8 cellular contexts compared by ENCODE assay signal in genomic region chr2:30233142-30233961, GRCh38. TPM values are rescaled to one million over a fixed set of nuclear protein-coding genes. Genes with fewer than 3 reads are reported as not detected.
DNase-seq lines count a peak whose midpoint lies in the region; ATAC-seq and TF ChIP-seq lines count a peak whose summit lies in the region.

No MANE protein-coding gene starts in this region.

- 14 to 22% methylated on average over 4 to 5 of the region's 5 CpGs for WGBS in transverse colon (ENCODE audit: low coverage in 1 of 2), 2 donors

- H3K9me3 ChIP-seq in ascending aorta (no peaks in the 10 kb centered on the region), transverse colon (no peaks in the 10 kb centered on the region)

- H3K27ac ChIP-seq in ascending aorta (peak overlapping the region; percentile 82 to 93), transverse colon (peak overlapping the region; percentile 85 to 92 (median 90))

- H3K4me1 Mint-ChIP-seq in activated T-cell treated with anti-CD3 and anti-CD28 coated beads, Interleukin-2, amount 50 U/mL, for 72 hours (ENCODE audit: low read depth): peaks cover 66% of the 10 kb centered on the region
- peaks cover 45% of the 10 kb centered on the region for H3K4me1 Mint-ChIP-seq in memory B cell

- in situ Hi-C loops in transverse colon (cut with MboI; ENCODE audit: low pct_ligation_motif_present in 1 of 4, low pct_unique_long_range_greater_than_20kb in 1 of 4, low sequenced_read_pairs in 3 of 4): loop anchor here in 2 of 4 donors (25.0 kb wide), 2 partner anchors 179 to 204 kb away; partner anchors contain the start of gene LCLAT1 (in 1 of the 2)

- ATAC-seq in activated T-cell treated with anti-CD3 and anti-CD28 coated beads, Interleukin-2, amount 50 U/mL, for 72 hours (replicated peaks in 1 of 2): no peak
- no peak for ATAC-seq in memory B cell (ENCODE audit: low read depth)

- peak overlapping the region; percentile 83 for H3K4me3 ChIP-seq in ascending aorta
- H3K4me3 ChIP-seq in transverse colon: peak overlapping the region in 3 of 4 donors; percentile 41 to 81 (median 64)

- peaks cover 9 to 30% of the 10 kb centered on the region in 2 donors for H3K36me3 ChIP-seq in ascending aorta
- H3K36me3 ChIP-seq in transverse colon: no peaks in the 10 kb centered on the region

- TF ChIP-seq CTCF in ascending aorta (IDR thresholded peaks at IDR 0.05): no peak
- no peak for TF ChIP-seq CTCF in transverse colon (IDR thresholded peaks at IDR 0.05)

- no peak for TF ChIP-seq POLR2A in transverse colon (IDR thresholded peaks at IDR 0.05)

- peaks cover 12% of the 10 kb centered on the region for H3K27me3 Mint-ChIP-seq in activated T-cell treated with anti-CD3 and anti-CD28 coated beads, Interleukin-2, amount 50 U/mL, for 72 hours (ENCODE audit: low read depth)
- H3K27me3 Mint-ChIP-seq in memory B cell: no peaks in the 10 kb centered on the region

- peak overlapping the region; percentile 61 for H3K27ac Mint-ChIP-seq in activated T-cell treated with anti-CD3 and anti-CD28 coated beads, Interleukin-2, amount 50 U/mL, for 72 hours
- peak overlapping the region; percentile 91 for H3K27ac Mint-ChIP-seq in memory B cell

- intact Hi-C loops in ascending aorta (cut with DNase I) (loop anchor here (5.0 kb wide), 7 partner anchors 39 to 459 kb away; partner anchors contain the start of gene YPEL5), transverse colon (cut with DNase I; ENCODE audit: low total_unique reads) (no loop called here)

- no peaks in the 10 kb centered on the region for H3K9me3 Mint-ChIP-seq in activated T-cell treated with anti-CD3 and anti-CD28 coated beads, Interleukin-2, amount 50 U/mL, for 72 hours
- H3K9me3 Mint-ChIP-seq in memory B cell: no peaks in the 10 kb centered on the region

- H3K4me3 Mint-ChIP-seq in activated T-cell treated with anti-CD3 and anti-CD28 coated beads, Interleukin-2, amount 50 U/mL, for 72 hours: peak overlapping the region; percentile 90 to 93
- H3K4me3 Mint-ChIP-seq in memory B cell: peak overlapping the region; percentile 97

- H3K36me3 Mint-ChIP-seq in activated T-cell treated with anti-CD3 and anti-CD28 coated beads, Interleukin-2, amount 50 U/mL, for 72 hours (ENCODE audit: insufficient read depth in 2 of 2): peaks cover 19 to 26% of the 10 kb centered on the region in 2 donors
- peaks cover 21% of the 10 kb centered on the region for H3K36me3 Mint-ChIP-seq in memory B cell

- DNase-seq in activated T-cell treated with anti-CD3 and anti-CD28 coated beads, Interleukin-2, amount 50 U/mL, for 72 hours: no peak
- DNase-seq in activated T-cell treated with anti-CD3 and anti-CD28 coated beads, Interleukin-2, amount 50 U/mL, for 1 hour: no peak
- DNase-seq in ascending aorta (ENCODE audit: low spot score in 2 of 2) (no peak), memory B cell (ENCODE audit: low spot score in 2 of 2) (no peak), transverse colon (no peak), NOMO-1 treated with dmso at 0.1 percent for 144 hours (lab: John Stamatoyannopoulos, UW; ENCODE audit: unreplicated experiment) (no peak), DMS79 treated with DMSO at 0.1 percent for 48 hours (lab: John Stamatoyannopoulos, UW) (no peak), NCI-H2081 (lab: John Stamatoyannopoulos, UW) (no peak)

- peaks cover 6 to 37% of the 10 kb centered on the region in 2 donors for H3K4me1 ChIP-seq in ascending aorta
- H3K4me1 ChIP-seq in transverse colon: peaks cover 5 to 50% (median 26%) of the 10 kb centered on the region in 4 donors

- H3K27me3 ChIP-seq in ascending aorta (no peaks in the 10 kb centered on the region), transverse colon (peaks cover 46% of the 10 kb centered on the region)

- TF ChIP-seq EP300 in transverse colon (IDR thresholded peaks at IDR 0.05; ENCODE audit: low read depth): no peak

RNA-seq across cellular contexts. Expression of gene LBH, which starts 2.0 kb away (rescaled TPM):
- total RNA-seq in activated T-cell treated with anti-CD3 and anti-CD28 coated beads, Interleukin-2, amount 50 U/mL, for 72 hours: 100 to 1,000 TPM; 129 to 133 TPM
- total RNA-seq in ascending aorta (116 TPM), transverse colon (10 to 100 TPM in 3 of 4 donors, 1 to 10 TPM in 1; 7.0 to 37.8 (median 16.3) TPM)
